In the genomic region with DNA sequence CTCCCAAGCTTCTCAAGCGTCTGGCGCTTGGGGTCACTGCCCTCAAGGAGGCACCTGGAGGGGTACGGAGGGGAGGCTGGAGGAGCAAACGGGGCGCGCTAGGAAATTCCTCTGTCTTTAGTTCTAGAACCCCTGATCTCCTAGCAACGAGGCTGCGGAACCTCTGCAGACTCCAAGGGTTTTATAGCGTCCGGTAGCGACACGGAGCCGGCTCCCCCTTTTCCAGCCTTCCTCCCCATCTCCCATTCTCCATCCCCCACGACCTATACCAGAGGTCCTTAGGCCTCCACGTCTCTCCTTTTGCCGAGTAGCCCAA, we compare ENCODE assay signal across 8 cellular contexts. TPM values are rescaled to one million over a fixed set of nuclear protein-coding genes. Genes with fewer than 3 reads are reported as not detected.
DNase-seq lines count a peak whose midpoint lies in the region; ATAC-seq and TF ChIP-seq lines count a peak whose summit lies in the region.

No MANE protein-coding gene starts in this region.

- TF ChIP-seq CTCF in AG09309 (IDR thresholded peaks at IDR 0.05; ENCODE audit: control insufficient read depth, insufficient read depth, low read depth, low read length, missing control alignments) (no peak), chondrocyte (IDR thresholded peaks at IDR 0.05) (peak; percentile 38), natural killer cell (IDR thresholded peaks at IDR 0.05) (no peak), lower leg skin (IDR thresholded peaks at IDR 0.05) (no peak)

- H3K27me3 Mint-ChIP-seq in chondrocyte (ENCODE audit: low read depth) (no peaks in the 10 kb centered on the region), natural killer cell (ENCODE audit: low read depth in 2 of 2) (peaks cover 0 to 4% of the 10 kb centered on the region in 2 donors)

- H3K36me3 Mint-ChIP-seq in chondrocyte (ENCODE audit: low read depth) = peaks cover 9% of the 10 kb centered on the region
- H3K36me3 Mint-ChIP-seq in natural killer cell = no peaks in the 10 kb centered on the region

- H3K27ac Mint-ChIP-seq in chondrocyte (ENCODE audit: unreplicated experiment) = peak overlapping the region; percentile 99
- H3K27ac Mint-ChIP-seq in natural killer cell = peak overlapping the region; percentile 95 to 99

- no peak for TF ChIP-seq POLR2A in lower leg skin (IDR thresholded peaks at IDR 0.05)

- H3K4me1 Mint-ChIP-seq in chondrocyte (ENCODE audit: low read depth) (peaks cover 19% of the 10 kb centered on the region), natural killer cell (peaks cover 18 to 29% of the 10 kb centered on the region in 2 donors)

- H3K4me3 Mint-ChIP-seq in chondrocyte (ENCODE audit: unreplicated experiment) (peak overlapping the region; percentile 99), natural killer cell (peak overlapping the region; percentile 91)

- ATAC-seq in natural killer cell (no peak), HG03521 (IDR thresholded peaks at IDR 0.05; ENCODE audit: unreplicated experiment) (no peak)

- intact Hi-C loops in natural killer cell (cut with micrococcal nuclease) (loop anchor here (1.0 to 5.0 kb wide), 4 partner anchors 46 to 161 kb away; a partner anchor contains a TSS), lower leg skin (cut with DNase I; ENCODE audit: low total_unique reads) (no loop called here)

- WGBS in lower leg skin, 2 donors = 34 to 53% methylated on average over 8 to 16 of the region's 16 CpGs

- H3K9me3 Mint-ChIP-seq in chondrocyte (ENCODE audit: low read depth) = no peaks in the 10 kb centered on the region
- H3K9me3 Mint-ChIP-seq in natural killer cell = no peaks in the 10 kb centered on the region

- DNase-seq in AG09309 (ENCODE audit: low read depth) (no peak), chondrocyte (ENCODE audit: low spot score) (no peak), natural killer cell (no peak), NCI-H2081 (lab: John Stamatoyannopoulos, UW) (no peak), NCI-H226 (no peak), lower leg skin (ENCODE audit: low spot score in 2 of 2) (no peak)
- no peak for DNase-seq in Jurkat, Clone E6-1 (ENCODE audit: low read depth, low spot score)

- H3K4me3 ChIP-seq in AG09309 (ENCODE audit: control insufficient read depth, low read depth, low read length) = peak overlapping the region; percentile 22
- H3K4me3 ChIP-seq in Jurkat, Clone E6-1 (ENCODE audit: low read length) = peak overlapping the region; percentile 81
- no peak overlapping the region for H3K4me3 ChIP-seq in lower leg skin (ENCODE audit: low read depth, poor library complexity, severe bottlenecking)

RNA-seq across cellular contexts. Expression of a gene that starts 0.6 kb away (rescaled TPM):
- 66.3 TPM for polyA plus RNA-seq in Jurkat, Clone E6-1 (2012; ENCODE audit: insufficient read depth, insufficient read length)
- 73.5 to 79.7 TPM (median 78.3 TPM) in 3 replicates for total RNA-seq in chondrocyte
- 10 to 100 TPM; 42.3 to 66.9 (median 53.0) TPM for total RNA-seq in natural killer cell
- 100 to 1,000 TPM in 3 of 4 donors, 10 to 100 TPM in 1; 83.4 to 122 (median 108) TPM for total RNA-seq in lower leg skin

RNA-seq across cellular contexts. Expression of a gene that starts 35.7 kb away (rescaled TPM):
- 3.0 TPM for polyA plus RNA-seq in Jurkat, Clone E6-1 (2012; ENCODE audit: insufficient read depth, insufficient read length)
- total RNA-seq in chondrocyte (10.9 to 17.0 TPM (median 16.3 TPM) in 3 replicates), natural killer cell (under 1 TPM in 1 of 3 donors, not detected in 2; 0.14 TPM), lower leg skin (100 to 1,000 TPM in 1 of 4 donors, 1 to 10 TPM in 3; 1.4 to 100 (median 3.1) TPM)

RNA-seq across cellular contexts. Expression of a gene that starts 36.7 kb away (rescaled TPM):
- polyA plus RNA-seq in Jurkat, Clone E6-1 (2012; ENCODE audit: insufficient read depth, insufficient read length) = 5.9 TPM
- total RNA-seq in chondrocyte (2.4 to 3.2 TPM (median 2.9 TPM) in 3 replicates), natural killer cell (not detected), lower leg skin (not detected)

RNA-seq across cellular contexts. Expression of a gene that starts 43.4 kb away (rescaled TPM):
- polyA plus RNA-seq in Jurkat, Clone E6-1 (2012; ENCODE audit: insufficient read depth, insufficient read length) = 3.6 TPM
- total RNA-seq in chondrocyte (101 to 132 TPM (median 106 TPM) in 3 replicates), natural killer cell (100 to 1,000 TPM; 154 to 168 (median 163) TPM), lower leg skin (10 to 100 TPM; 58.2 to 94.1 (median 70.4) TPM)

RNA-seq across cellular contexts. Expression of a gene that starts 47.7 kb away (rescaled TPM):
- polyA plus RNA-seq in Jurkat, Clone E6-1 (2012; ENCODE audit: insufficient read depth, insufficient read length) = 64.3 TPM
- total RNA-seq in chondrocyte (22.3 to 40.2 TPM (median 23.0 TPM) in 3 replicates), natural killer cell (10 to 100 TPM in 2 of 3 donors, 1 to 10 TPM in 1; 8.9 to 16.2 (median 13.4) TPM), lower leg skin (10 to 100 TPM; 28.0 to 33.5 (median 32.1) TPM)
